Comparison of ENCODE assay signal across 24 cellular contexts in the genomic region with DNA sequence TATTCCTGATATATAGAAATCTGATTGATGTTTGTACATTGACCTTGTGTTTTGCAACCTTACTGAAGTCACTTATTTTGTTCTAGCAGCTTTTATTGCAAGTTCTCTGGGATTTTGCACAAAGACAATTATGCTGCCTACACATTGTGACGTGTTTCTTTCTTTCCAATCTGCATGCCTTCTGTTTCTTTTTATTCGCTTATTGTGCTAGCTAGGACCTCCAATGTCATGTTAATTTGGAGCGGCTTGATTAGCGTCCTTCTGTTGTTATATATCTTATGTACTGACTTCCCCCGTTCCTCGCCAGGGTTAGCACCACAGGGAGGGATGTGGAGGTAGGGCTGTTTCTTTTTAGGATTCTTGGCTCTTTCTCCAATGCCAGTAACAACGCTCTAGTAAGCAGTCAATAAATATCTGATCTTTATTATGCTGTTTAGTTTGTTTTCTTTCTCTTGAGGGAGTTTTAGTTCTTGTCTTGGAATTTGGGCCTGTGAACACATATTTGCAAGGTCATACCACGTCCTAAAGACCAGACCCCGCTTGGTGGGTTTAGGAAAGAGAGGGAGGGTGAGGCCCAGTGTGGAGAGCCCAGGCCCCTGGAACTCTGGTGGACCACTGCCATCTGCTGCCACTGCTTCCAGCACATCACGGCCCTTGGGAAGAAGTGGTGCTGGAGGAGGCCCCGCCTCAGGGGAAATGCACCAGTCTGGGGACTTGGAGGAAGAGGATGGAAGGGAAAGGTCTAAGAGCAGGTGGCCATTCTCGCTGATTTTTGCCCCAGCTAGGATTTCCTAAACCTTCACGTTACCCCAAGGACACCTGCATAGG.
"Had no signal": no experiment of that assay in that cellular context is flagged by ENCODE, and none has a peak within 500 bp of the region (broad histone marks: within the 10 kb centered on the region; RNA-seq: fewer than 3 reads in every experiment).

No MANE protein-coding gene starts in this region.

- DNase-seq: activated CD4-positive, alpha-beta T cell treated with anti-CD3 and anti-CD28 coated beads, Interleukin-2, amount 10 ng/mL, durations not matched to agents 24 days and 14 days; activated CD4-positive, alpha-beta T cell treated with anti-CD3 and anti-CD28 coated beads, Interleukin-2, amount 50 U/mL, for 48 hours; activated CD4-positive, CD25-positive, alpha-beta regulatory T cell treated with anti-CD3 and anti-CD28 coated beads, Interleukin-2, amount 50 U/mL, for 72 hours; activated CD8-positive, alpha-beta memory T cell treated with anti-CD3 and anti-CD28 coated beads, Interleukin-2, amount 10 ng/mL, durations not matched to agents 7 days and 5 days; activated effector memory CD4-positive, alpha-beta T cell treated with Interleukin-2 at 50 U/mL for 16 hours; activated naive CD4-positive, alpha-beta T cell; activated T-cell treated with anti-CD3 and anti-CD28 coated beads, Interleukin-2, amount 50 U/mL, for 24 hours; aorta; central memory CD4-positive, alpha-beta T cell; NCI-H1048; NCI-H1694; NCI-H2029; NCI-H510A treated with DMSO at 0.1 percent for 48 hours; NCI-H69; NK-92 treated with Interleukin-12 subunit alpha and Interleukin-12 subunit beta, amount 100 ng/mL, for 24 hours; OCI-M1; RPMI8226; SJCRH30; SK-N-SH; T-helper 1 cell had no signal

- H3K27ac ChIP-seq: SJCRH30 had no signal

- H3K9ac ChIP-seq: SK-N-SH had no signal

- H3K36me3 Mint-ChIP-seq: activated CD8-positive, alpha-beta memory T cell treated with anti-CD3 and anti-CD28 coated beads, Interleukin-2, amount 10 ng/mL, durations not matched to agents 7 days and 5 days; activated naive CD4-positive, alpha-beta T cell treated with anti-CD3 and anti-CD28 coated beads, Interleukin-2, amount 50 U/mL, for 24 hours had no signal

- H3K4me1 ChIP-seq: SJCRH30 had no signal

- H3K27me3 ChIP-seq: SJCRH30 had no signal

- H3K27ac Mint-ChIP-seq: activated CD4-positive, alpha-beta T cell treated with anti-CD3 and anti-CD28 coated beads, Interleukin-2, amount 10 ng/mL, durations not matched to agents 24 days and 14 days; activated CD8-positive, alpha-beta memory T cell treated with anti-CD3 and anti-CD28 coated beads, Interleukin-2, amount 10 ng/mL, durations not matched to agents 7 days and 5 days; activated naive CD4-positive, alpha-beta T cell treated with anti-CD3 and anti-CD28 coated beads, Interleukin-2, amount 50 U/mL, for 24 hours; activated T-cell treated with anti-CD3 and anti-CD28 coated beads, Interleukin-2, amount 50 U/mL, for 24 hours; activated T-helper 1 cell treated with anti-CD3 and anti-CD28 coated beads, Interleukin-12 subunit alpha, Interleukin-12 subunit beta, Interleukin-2, Interleukin-4 antibody, amounts not matched to agents 30 ng/mL and 10 ng/mL and 1 ng/mL, durations not matched to agents 14 hours and 24 hours and 36 hours had no signal

- H3K4me2 ChIP-seq: SK-N-SH had no signal

- H3K4me1 Mint-ChIP-seq: activated CD4-positive, alpha-beta T cell treated with anti-CD3 and anti-CD28 coated beads, Interleukin-2, amount 10 ng/mL, durations not matched to agents 24 days and 14 days; activated CD8-positive, alpha-beta memory T cell treated with anti-CD3 and anti-CD28 coated beads, Interleukin-2, amount 10 ng/mL, durations not matched to agents 7 days and 5 days; activated naive CD4-positive, alpha-beta T cell treated with anti-CD3 and anti-CD28 coated beads, Interleukin-2, amount 50 U/mL, for 24 hours had no signal

- ATAC-seq: activated CD8-positive, alpha-beta memory T cell treated with anti-CD3 and anti-CD28 coated beads, Interleukin-2, amount 10 ng/mL, durations not matched to agents 7 days and 5 days; Panc1; Right ventricle myocardium inferior had no signal

- H3K4me3 Mint-ChIP-seq: activated CD4-positive, alpha-beta T cell treated with anti-CD3 and anti-CD28 coated beads, Interleukin-2, amount 10 ng/mL, durations not matched to agents 24 days and 14 days; activated CD8-positive, alpha-beta memory T cell treated with anti-CD3 and anti-CD28 coated beads, Interleukin-2, amount 10 ng/mL, durations not matched to agents 7 days and 5 days; activated naive CD4-positive, alpha-beta T cell treated with anti-CD3 and anti-CD28 coated beads, Interleukin-2, amount 50 U/mL, for 24 hours; activated T-cell treated with anti-CD3 and anti-CD28 coated beads, Interleukin-2, amount 50 U/mL, for 24 hours; activated T-helper 1 cell treated with anti-CD3 and anti-CD28 coated beads, Interleukin-12 subunit alpha, Interleukin-12 subunit beta, Interleukin-2, Interleukin-4 antibody, amounts not matched to agents 30 ng/mL and 10 ng/mL and 1 ng/mL, durations not matched to agents 14 hours and 24 hours and 36 hours had no signal

- H3K27me3 Mint-ChIP-seq: activated CD4-positive, alpha-beta T cell treated with anti-CD3 and anti-CD28 coated beads, Interleukin-2, amount 10 ng/mL, durations not matched to agents 24 days and 14 days; activated CD8-positive, alpha-beta memory T cell treated with anti-CD3 and anti-CD28 coated beads, Interleukin-2, amount 10 ng/mL, durations not matched to agents 7 days and 5 days; activated naive CD4-positive, alpha-beta T cell treated with anti-CD3 and anti-CD28 coated beads, Interleukin-2, amount 50 U/mL, for 24 hours; activated T-cell treated with anti-CD3 and anti-CD28 coated beads, Interleukin-2, amount 50 U/mL, for 24 hours had no signal

- H3K9me3 ChIP-seq: SJCRH30, SK-N-SH had no signal
